8 cellular contexts compared by ENCODE assay signal in the genomic region with DNA sequence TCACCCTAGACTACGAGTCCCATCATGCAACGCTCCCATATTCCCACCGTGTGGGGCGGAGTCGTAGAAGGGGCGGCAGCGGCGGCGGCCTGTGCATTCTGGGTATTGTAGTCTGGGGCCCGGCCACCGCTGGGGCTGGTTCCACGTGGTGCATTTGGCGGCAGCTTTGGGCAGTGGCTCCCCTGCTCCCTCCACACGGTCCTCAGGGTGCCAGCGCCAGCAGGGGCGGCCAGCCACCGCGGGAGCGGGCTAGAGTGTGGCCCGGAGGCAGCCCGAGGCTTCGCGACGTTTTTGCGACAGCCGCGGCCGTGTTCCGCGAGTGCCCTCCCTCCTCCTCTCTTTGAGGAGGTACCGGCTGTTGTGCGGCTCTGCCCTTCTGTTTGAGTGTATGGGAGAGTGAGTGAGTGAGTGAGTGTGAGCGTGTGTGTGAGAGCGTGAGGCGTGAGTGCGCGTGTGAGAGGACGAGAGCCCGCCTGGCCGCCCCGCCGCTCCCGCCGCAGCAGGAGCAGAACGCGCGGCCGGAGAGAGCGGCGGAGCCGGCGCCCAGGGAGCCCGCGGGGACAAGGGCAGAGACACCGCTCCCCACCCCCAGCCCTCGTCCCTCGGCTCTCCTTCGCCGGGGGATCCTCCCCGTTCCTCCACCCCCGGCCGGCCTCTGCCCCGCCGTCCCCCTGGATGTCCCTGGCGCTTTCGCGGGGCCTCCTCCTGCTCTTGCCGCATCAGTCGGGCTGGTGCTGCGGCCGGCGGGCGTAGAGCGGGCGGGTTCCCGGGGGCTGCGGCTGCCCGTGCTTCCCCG. TPM values are rescaled to one million over a fixed set of nuclear protein-coding genes. Genes with fewer than 3 reads are reported as not detected.
DNase-seq lines count a peak whose midpoint lies in the region; ATAC-seq, FAIRE-seq and TF ChIP-seq lines count a peak whose summit lies in the region.

TSS of gene CDK8 (plus strand) at position 343 of the 796 bp plus-strand sequence. CDS start 513 bp downstream, outside the sequence.

- peak within 1 kb of the TSS; percentile 83 for H2AFZ ChIP-seq in parathyroid adenoma

- no peaks in the 10 kb centered on the region for H3K27me3 ChIP-seq in cardiac muscle cell
- no peaks in the 10 kb centered on the region for H3K27me3 ChIP-seq in parathyroid adenoma (ENCODE audit: control insufficient read depth, insufficient read depth, low read length)
- no peaks in the 10 kb centered on the region for H3K27me3 ChIP-seq in tibial nerve

- TF ChIP-seq CTCF in cardiac muscle cell (IDR thresholded peaks at IDR 0.05; ENCODE audit: low read depth, low read length) (no peak), parathyroid adenoma (IDR thresholded peaks at IDR 0.05) (no peak), tibial nerve (IDR thresholded peaks at IDR 0.05) (peak in 1 of 5 experiments; percentile 41)

- peak within 1 kb of the TSS; percentile 99 for H3K27ac ChIP-seq in cardiac muscle cell
- peak within 1 kb of the TSS; percentile 92 for H3K27ac ChIP-seq in parathyroid adenoma
- peak within 1 kb of the TSS; percentile 83 to 96 (median 90) for H3K27ac ChIP-seq in tibial nerve

- DNase-seq in GM12892 (ENCODE audit: insufficient read length) = peak; percentile 60
- peak; percentile 76 for DNase-seq in NCI-H1436 (lab: John Stamatoyannopoulos, UW)
- peak; percentile 98 for DNase-seq in SW480 (ENCODE audit: low spot score)
- peak; percentile 86 for DNase-seq in activated naive CD8-positive, alpha-beta T cell treated with anti-CD3 and anti-CD28 coated beads, Interleukin-2, amount 50 U/mL, for 24 hours
- DNase-seq in cardiac muscle cell (ENCODE audit: low read depth in 1 of 2, low spot score in 1 of 2) = peak; percentile 90 to 93
- DNase-seq in tibial nerve (ENCODE audit: low spot score in 2 of 2) = peak; percentile 75 to 83

- H3K27me3 Mint-ChIP-seq in activated naive CD8-positive, alpha-beta T cell treated with anti-CD3 and anti-CD28 coated beads, Interleukin-2, amount 50 U/mL, for 24 hours = no peaks in the 10 kb centered on the region

- H3K36me3 ChIP-seq in cardiac muscle cell (no peaks in the 10 kb centered on the region), parathyroid adenoma (ENCODE audit: control insufficient read depth, insufficient read depth, low read length) (no peaks in the 10 kb centered on the region), tibial nerve (no peaks in the 10 kb centered on the region)

- WGBS in tibial nerve, 2 donors = 0 to 1% methylated on average over 31 to 66 of the region's 79 CpGs

- H3K4me3 Mint-ChIP-seq in activated naive CD8-positive, alpha-beta T cell treated with anti-CD3 and anti-CD28 coated beads, Interleukin-2, amount 50 U/mL, for 24 hours = peak within 1 kb of the TSS; percentile 93

- peak within 1 kb of the TSS; percentile 92 for H3K27ac Mint-ChIP-seq in activated naive CD8-positive, alpha-beta T cell treated with anti-CD3 and anti-CD28 coated beads, Interleukin-2, amount 50 U/mL, for 24 hours

- H3K9me3 ChIP-seq in cardiac muscle cell (ENCODE audit: low read depth) (no peaks in the 10 kb centered on the region), parathyroid adenoma (ENCODE audit: control insufficient read depth, low read length) (no peaks in the 10 kb centered on the region), tibial nerve (no peaks in the 10 kb centered on the region)

- H3K4me3 ChIP-seq in cardiac muscle cell = peak within 1 kb of the TSS; percentile 95
- H3K4me3 ChIP-seq in parathyroid adenoma (ENCODE audit: low read depth, low read length) = peak within 1 kb of the TSS; percentile 77
- H3K4me3 ChIP-seq in tibial nerve = peak within 1 kb of the TSS; percentile 60 to 98 (median 86)

- H3K36me3 Mint-ChIP-seq in activated naive CD8-positive, alpha-beta T cell treated with anti-CD3 and anti-CD28 coated beads, Interleukin-2, amount 50 U/mL, for 24 hours (ENCODE audit: low read depth) = peaks cover 2% of the 10 kb centered on the region

- no peaks in the 10 kb centered on the region for H3K9me3 Mint-ChIP-seq in activated naive CD8-positive, alpha-beta T cell treated with anti-CD3 and anti-CD28 coated beads, Interleukin-2, amount 50 U/mL, for 24 hours

- H3K4me1 Mint-ChIP-seq in activated naive CD8-positive, alpha-beta T cell treated with anti-CD3 and anti-CD28 coated beads, Interleukin-2, amount 50 U/mL, for 24 hours = peaks cover 32% of the 10 kb centered on the region

- peaks cover 7% of the 10 kb centered on the region for H3K79me2 ChIP-seq in parathyroid adenoma

- TF ChIP-seq POLR2A in GM12892 (IDR thresholded peaks at IDR 0.05; ENCODE audit: low read depth, low read length) = peak; percentile 79
- peak in 1 of 2 donors; percentile 56 for TF ChIP-seq POLR2A in tibial nerve (IDR thresholded peaks at IDR 0.05)

- H3K4me1 ChIP-seq in cardiac muscle cell (ENCODE audit: low read depth) (peaks cover 18% of the 10 kb centered on the region), parathyroid adenoma (no peaks in the 10 kb centered on the region), tibial nerve (peaks cover 0 to 30% (median 16%) of the 10 kb centered on the region in 4 donors)

- peak; percentile 93 for ATAC-seq in HG02840 (IDR thresholded peaks at IDR 0.05; ENCODE audit: low FRiP score, unreplicated experiment)
- peak; percentile 95 for ATAC-seq in activated naive CD8-positive, alpha-beta T cell treated with anti-CD3 and anti-CD28 coated beads, Interleukin-2, amount 50 U/mL, for 24 hours

- H3K4me2 ChIP-seq in parathyroid adenoma (ENCODE audit: low read length) = peak within 1 kb of the TSS; percentile 76

- no peak within 1 kb of the TSS for H3K9ac ChIP-seq in parathyroid adenoma

- peak; percentile 72 to 81 for TF ChIP-seq EP300 in tibial nerve (IDR thresholded peaks at IDR 0.05)

- peak; percentile 96 for FAIRE-seq in GM12892 (lab: Jason Lieb, UNC)

RNA-seq across cellular contexts. Expression of gene CDK8, which starts in this region (rescaled TPM):
- polyA plus RNA-seq in GM12892 (2012; ENCODE audit: missing spikeins) = 14.1 TPM
- total RNA-seq in cardiac muscle cell = 24.2 and 26.7 TPM in 2 replicates
- polyA plus RNA-seq in cardiac muscle cell = 19.8 and 24.1 TPM in 2 replicates
- total RNA-seq in tibial nerve = 10 to 100 TPM in 3 of 4 donors, 1 to 10 TPM in 1; 9.6 to 17.7 (median 13.7) TPM

Comparison
In these comparisons a context has a peak if more than half of its experiments do, and no peak if none do; other contexts are left out.
1. Peak in every context shown above with its lines: DNase-seq, ATAC-seq, H3K4me3 ChIP-seq and H3K27ac ChIP-seq.